In the genomic region with DNA sequence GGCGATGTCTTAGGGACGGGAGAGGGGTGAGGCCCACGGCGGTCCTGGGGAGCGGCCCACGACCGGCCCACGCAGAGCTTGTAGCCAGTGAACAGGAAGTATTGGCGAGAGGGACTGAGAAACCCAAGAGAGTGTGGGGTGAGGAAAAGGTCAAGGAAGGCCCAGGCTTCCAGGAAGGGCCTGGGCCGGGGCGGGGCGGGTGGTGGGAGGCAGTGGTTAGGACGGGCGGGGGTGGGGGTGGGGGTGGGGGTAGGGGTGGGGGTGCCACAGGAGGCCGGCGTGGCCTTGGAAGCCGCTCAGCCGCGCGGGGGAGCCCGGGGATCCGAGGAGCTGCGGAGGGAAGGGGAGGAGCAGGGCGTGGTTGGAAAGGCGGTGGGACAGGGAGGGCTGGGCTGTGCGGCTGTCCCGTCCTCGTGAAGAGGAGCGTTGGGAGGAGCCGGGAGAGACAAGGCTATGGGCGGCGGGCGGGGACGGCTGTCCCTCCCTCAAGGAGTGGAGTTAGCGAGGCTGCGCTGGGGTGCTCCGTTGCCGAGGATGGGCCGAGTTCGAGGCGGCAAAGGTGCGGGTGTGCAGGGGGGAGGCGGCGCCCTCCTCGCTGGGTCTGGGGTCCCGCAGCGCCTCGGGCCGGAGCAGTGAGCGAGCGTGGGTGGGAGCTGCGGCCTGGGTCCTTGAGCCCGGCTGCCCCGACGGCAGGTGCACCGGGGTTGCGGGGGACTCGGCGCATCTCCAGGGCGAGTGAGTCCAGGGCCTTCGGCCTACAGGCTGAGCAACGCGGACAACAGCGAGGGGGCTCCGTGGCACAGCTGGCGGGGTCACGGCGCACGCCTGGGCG, we compare ENCODE assay signal across 9 cellular contexts.
A peak's percentile ranks its signal among the peaks of the same experiment; 100 is the strongest.
DNase-seq lines count a peak whose midpoint lies in the region; ATAC-seq, FAIRE-seq and TF ChIP-seq lines count a peak whose summit lies in the region.
"Had no signal": no experiment of that assay in that cellular context is flagged by ENCODE, and none has a peak within 500 bp of the region (broad histone marks: within the 10 kb centered on the region; RNA-seq: fewer than 3 reads in every experiment).

No MANE protein-coding gene starts in this region.

- peaks cover 6% of the 10 kb centered on the region for H3K4me1 Mint-ChIP-seq in activated naive CD8-positive, alpha-beta T cell treated with anti-CD3 and anti-CD28 coated beads, Interleukin-2, amount 10 ng/mL, durations not matched to agents 7 days and 5 days
- H3K4me1 Mint-ChIP-seq in stimulated activated memory B cell treated with anti-CD40 and anti-IgM and Interleukin-4, amounts not matched to agents 10 μg/mL and 1 μg/mL and 100 μg/mL, for 72 hours, result peaks cover 6% of the 10 kb centered on the region

- no peaks in the 10 kb centered on the region for H3K9me1 ChIP-seq in keratinocyte (ENCODE audit: control insufficient read depth, extremely low read depth, insufficient read depth, low read length)

- H3K27ac ChIP-seq in GM23248 (no peak overlapping the region), keratinocyte (ENCODE audit: control insufficient read depth, insufficient read depth, low read length) (no peak overlapping the region)
- H3K27ac ChIP-seq: KMS-11 had no signal

- H3K27ac Mint-ChIP-seq in activated naive CD8-positive, alpha-beta T cell treated with anti-CD3 and anti-CD28 coated beads, Interleukin-2, amount 10 ng/mL, durations not matched to agents 7 days and 5 days, result no peak overlapping the region
- no peak overlapping the region for H3K27ac Mint-ChIP-seq in stimulated activated memory B cell treated with anti-CD40 and anti-IgM and Interleukin-4, amounts not matched to agents 10 μg/mL and 1 μg/mL and 100 μg/mL, for 72 hours

- dilution Hi-C loops in keratinocyte (cut with MboI; ENCODE audit: extremely low pct_ligation_motif_present, low sequenced_read_pairs), result no loop called here

- in situ Hi-C loops in GM23248 (cut with MboI), result no loop called here

- H3K9me3 ChIP-seq in GM23248 (ENCODE audit: low read depth) (no peaks in the 10 kb centered on the region), keratinocyte (ENCODE audit: control insufficient read depth, low read depth, low read length) (no peaks in the 10 kb centered on the region)

- H3K27me3 Mint-ChIP-seq in activated naive CD8-positive, alpha-beta T cell treated with anti-CD3 and anti-CD28 coated beads, Interleukin-2, amount 10 ng/mL, durations not matched to agents 7 days and 5 days, result peaks cover 32% of the 10 kb centered on the region
- H3K27me3 Mint-ChIP-seq in stimulated activated memory B cell treated with anti-CD40 and anti-IgM and Interleukin-4, amounts not matched to agents 10 μg/mL and 1 μg/mL and 100 μg/mL, for 72 hours, result peaks cover 31% of the 10 kb centered on the region

- H2AFZ ChIP-seq in GM23248 (peak overlapping the region; percentile 41; the same call in 1 of the 2 replicates), keratinocyte (ENCODE audit: control insufficient read depth, low read length) (peak overlapping the region; percentile 68)

- peak; percentile 28 for DNase-seq in GM23248
- no peak for DNase-seq in activated naive CD8-positive, alpha-beta T cell treated with anti-CD3 and anti-CD28 coated beads, Interleukin-2, amount 10 ng/mL, durations not matched to agents 7 days and 5 days
- no peak for DNase-seq in keratinocyte (ENCODE audit: low read depth, low spot score)
- DNase-seq in activated CD8-positive, alpha-beta memory T cell treated with anti-CD3 and anti-CD28 coated beads, Interleukin-2, amount 50 U/mL, for 48 hours, result no peak
- DNase-seq in NCI-H2171 (lab: John Stamatoyannopoulos, UW), result no peak
- no peak for DNase-seq in 8988T
- DNase-seq in DMS79 treated with DMSO at 0.1 percent for 48 hours (lab: John Stamatoyannopoulos, UW), result no peak

- no peak for ATAC-seq in activated naive CD8-positive, alpha-beta T cell treated with anti-CD3 and anti-CD28 coated beads, Interleukin-2, amount 10 ng/mL, durations not matched to agents 7 days and 5 days (ENCODE audit: low read depth)
- ATAC-seq in stimulated activated memory B cell treated with anti-CD40 and anti-IgM and Interleukin-4, amounts not matched to agents 10 μg/mL and 1 μg/mL and 100 μg/mL, for 72 hours, result peak; percentile 20

- no peaks in the 10 kb centered on the region for H3K9me2 ChIP-seq in GM23248 (ENCODE audit: insufficient read depth)

- peak in 1 of 3 experiments; percentile 13 for TF ChIP-seq CTCF in keratinocyte (optimal IDR thresholded peaks at IDR 0.05 in 1 of 3, IDR thresholded peaks at IDR 0.05 in 1 of 3, conservative IDR thresholded peaks at IDR 0.05 in 1 of 3; ENCODE audit: extremely low read depth in 1 of 3, insufficient read depth in 2 of 3, low read length in 3 of 3)

- FAIRE-seq in keratinocyte (lab: Jason Lieb, UNC), result no peak

- POLR2A ChIA-PET in activated naive CD8-positive, alpha-beta T cell treated with anti-CD3 and anti-CD28 coated beads, Interleukin-2, amount 10 ng/mL, durations not matched to agents 7 days and 5 days (lab: Charles Lee), result no interaction called here

- no peak overlapping the region for H3K4me3 ChIP-seq in GM23248
- no peak overlapping the region for H3K4me3 ChIP-seq in keratinocyte (ENCODE audit: control insufficient read depth in 2 of 3, extremely low read depth in 1 of 3, insufficient read depth in 2 of 3, low read depth in 1 of 3, low read length in 3 of 3)

- peak overlapping the region; percentile 69 for H3K4me3 Mint-ChIP-seq in activated naive CD8-positive, alpha-beta T cell treated with anti-CD3 and anti-CD28 coated beads, Interleukin-2, amount 10 ng/mL, durations not matched to agents 7 days and 5 days
- peak overlapping the region; percentile 1 for H3K4me3 Mint-ChIP-seq in stimulated activated memory B cell treated with anti-CD40 and anti-IgM and Interleukin-4, amounts not matched to agents 10 μg/mL and 1 μg/mL and 100 μg/mL, for 72 hours

- H3K9ac ChIP-seq in GM23248 (no peak overlapping the region), keratinocyte (ENCODE audit: control insufficient read depth, extremely low read depth, insufficient read depth, low read length) (no peak overlapping the region)
- H3K9ac ChIP-seq: KMS-11 had no signal

- H3K4me1 ChIP-seq in GM23248 (ENCODE audit: insufficient read depth), result no peaks in the 10 kb centered on the region
- no peaks in the 10 kb centered on the region for H3K4me1 ChIP-seq in keratinocyte (ENCODE audit: control insufficient read depth, extremely low read depth, insufficient read depth, low read length)

- no peaks in the 10 kb centered on the region for H3F3A ChIP-seq in GM23248 (ENCODE audit: insufficient read depth)

- WGBS in GM23248 (ENCODE audit: low coverage in 1 of 2, low lambda C conversion rate in 2 of 2, missing lambda C conversion rate in 2 of 2), 2 experiments, result 10 to 19% methylated on average over 28 to 59 of the region's 70 CpGs

- H3K27me3 ChIP-seq in GM23248 (replicated peaks; ENCODE audit: insufficient read depth), result no peaks in the 10 kb centered on the region
- no peaks in the 10 kb centered on the region for H3K27me3 ChIP-seq in keratinocyte (ENCODE audit: control insufficient read depth, extremely low read depth, insufficient read depth, low read length)

- H4K20me1 ChIP-seq in GM23248 (ENCODE audit: insufficient read depth) (no peaks in the 10 kb centered on the region), keratinocyte (ENCODE audit: control insufficient read depth, extremely low read depth, insufficient read depth, low read length) (no peaks in the 10 kb centered on the region)

- H3K36me3 ChIP-seq in GM23248 (ENCODE audit: low read depth) (no peaks in the 10 kb centered on the region), keratinocyte (ENCODE audit: control insufficient read depth in 2 of 2, extremely low read depth in 1 of 2, insufficient read depth in 2 of 2, low read length in 2 of 2) (no peaks in the 10 kb centered on the region)

- no peaks in the 10 kb centered on the region for H3K9me3 Mint-ChIP-seq in activated naive CD8-positive, alpha-beta T cell treated with anti-CD3 and anti-CD28 coated beads, Interleukin-2, amount 10 ng/mL, durations not matched to agents 7 days and 5 days
- no peaks in the 10 kb centered on the region for H3K9me3 Mint-ChIP-seq in stimulated activated memory B cell treated with anti-CD40 and anti-IgM and Interleukin-4, amounts not matched to agents 10 μg/mL and 1 μg/mL and 100 μg/mL, for 72 hours

- H3K79me2 ChIP-seq in GM23248 (ENCODE audit: insufficient read depth) (no peaks in the 10 kb centered on the region), keratinocyte (ENCODE audit: control insufficient read depth, insufficient read depth, low read length) (no peaks in the 10 kb centered on the region)

- H3K4me2 ChIP-seq in GM23248 (ENCODE audit: unreplicated experiment) (no peak overlapping the region), keratinocyte (ENCODE audit: control insufficient read depth, extremely low read depth, insufficient read depth, low read depth, low read length) (peak overlapping the region; percentile 10)
- H3K4me2 ChIP-seq: KMS-11 had no signal

- no peaks in the 10 kb centered on the region for H3K36me3 Mint-ChIP-seq in activated naive CD8-positive, alpha-beta T cell treated with anti-CD3 and anti-CD28 coated beads, Interleukin-2, amount 10 ng/mL, durations not matched to agents 7 days and 5 days
- H3K36me3 Mint-ChIP-seq in stimulated activated memory B cell treated with anti-CD40 and anti-IgM and Interleukin-4, amounts not matched to agents 10 μg/mL and 1 μg/mL and 100 μg/mL, for 72 hours, result no peaks in the 10 kb centered on the region
